ENCODE assay signal across 25 cellular contexts in genomic region chr10:110548002-110548401, GRCh38.
"Had no signal": no experiment of that assay in that cellular context is flagged by ENCODE, and none has a peak within 500 bp of the region (broad histone marks: within the 10 kb centered on the region; RNA-seq: fewer than 3 reads in every experiment).

No MANE protein-coding gene starts in this region.

- H3K27me3 ChIP-seq: pancreas, testis, thyroid gland, upper lobe of left lung, vagina had no signal

- H3K4me3 Mint-ChIP-seq: naive thymus-derived CD4-positive, alpha-beta T cell; natural killer cell treated with Interleukin-12 subunit alpha and Interleukin-12 subunit beta and Interleukin-15 and Interleukin-18, amount 100 ng/mL, for 72 hours; stimulated activated naive B cell treated with anti-CD40 and anti-IgM and Interleukin-4, amounts not matched to agents 10 μg/mL and 1 μg/mL and 100 μg/mL, for 72 hours had no signal

- ATAC-seq: mucosa of descending colon; naive thymus-derived CD4-positive, alpha-beta T cell; natural killer cell treated with Interleukin-12 subunit alpha and Interleukin-12 subunit beta and Interleukin-15 and Interleukin-18, amount 100 ng/mL, for 72 hours; pancreas; right cardiac atrium; stimulated activated naive B cell treated with anti-CD40 and anti-IgM and Interleukin-4, amounts not matched to agents 10 μg/mL and 1 μg/mL and 100 μg/mL, for 72 hours; stimulated activated naive CD8-positive, alpha-beta T cell treated with anti-CD3 and anti-CD28 coated beads, Interleukin-15, Interleukin-2, amounts not matched to agents 100 U/mL and 50 U/mL, for 24 hours had no signal

- H3K4me3 ChIP-seq: left ventricle myocardium inferior, lung, mucosa of descending colon, pancreas, prostate gland, skin epidermis, stomach, testis, thyroid gland, transverse colon, upper lobe of left lung, vagina had no signal

- H3K4me1 ChIP-seq: pancreas, prostate gland, testis, thyroid gland, transverse colon, vagina had no signal

- H3K27ac ChIP-seq: left ventricle myocardium inferior, pancreas, prostate gland, skin epidermis, stomach, testis, thyroid gland, transverse colon, upper lobe of left lung, vagina had no signal

- H3K27ac Mint-ChIP-seq: naive thymus-derived CD4-positive, alpha-beta T cell; stimulated activated naive B cell treated with anti-CD40 and anti-IgM and Interleukin-4, amounts not matched to agents 10 μg/mL and 1 μg/mL and 100 μg/mL, for 72 hours had no signal

- DNase-seq: hippocampal formation; left ventricle myocardium inferior; midbrain; mucosa of descending colon; naive thymus-derived CD4-positive, alpha-beta T cell; pancreas; posterior cingulate gyrus; retina; right cardiac atrium; stimulated activated CD4-positive, alpha-beta T cell treated with anti-CD3 and anti-CD28 coated beads, Interleukin-12 subunit alpha, Interleukin-12 subunit beta, amount 100 ng/mL, for 4 hours; stimulated activated CD4-positive, alpha-beta T cell treated with anti-CD3 and anti-CD28 coated beads, Interleukin-15, amount 100 ng/mL, for 24 hours; stimulated activated CD4-positive, alpha-beta T cell treated with anti-CD3 and anti-CD28 coated beads, Interleukin-2, amount 100 ng/mL, for 24 hours; stimulated activated CD4-positive, alpha-beta T cell treated with anti-CD3 and anti-CD28 coated beads, Interleukin-4, amount 100 ng/mL, for 1 hour; stimulated activated naive B cell treated with anti-CD40 and anti-IgM and Interleukin-4, amounts not matched to agents 10 μg/mL and 1 μg/mL and 100 μg/mL, for 72 hours; stimulated activated naive CD8-positive, alpha-beta T cell treated with anti-CD3 and anti-CD28 coated beads, Interleukin-15, Interleukin-2, amounts not matched to agents 100 U/mL and 50 U/mL, for 24 hours; stomach; testis; thyroid gland; transverse colon; upper lobe of left lung had no signal

- H3K36me3 Mint-ChIP-seq: naive thymus-derived CD4-positive, alpha-beta T cell; natural killer cell treated with Interleukin-12 subunit alpha and Interleukin-12 subunit beta and Interleukin-15 and Interleukin-18, amount 100 ng/mL, for 72 hours; stimulated activated naive B cell treated with anti-CD40 and anti-IgM and Interleukin-4, amounts not matched to agents 10 μg/mL and 1 μg/mL and 100 μg/mL, for 72 hours had no signal

- H3K36me3 ChIP-seq: left ventricle myocardium inferior, pancreas, prostate gland, stomach, thyroid gland, transverse colon, upper lobe of left lung, vagina had no signal

- H3K9me3 ChIP-seq: left ventricle myocardium inferior, mucosa of descending colon, pancreas, prostate gland, stomach, testis, thyroid gland, transverse colon, upper lobe of left lung, vagina had no signal

- H3K9me3 Mint-ChIP-seq: naive thymus-derived CD4-positive, alpha-beta T cell; natural killer cell treated with Interleukin-12 subunit alpha and Interleukin-12 subunit beta and Interleukin-15 and Interleukin-18, amount 100 ng/mL, for 72 hours had no signal
